8 cellular contexts compared by ENCODE assay signal in the genomic region with DNA sequence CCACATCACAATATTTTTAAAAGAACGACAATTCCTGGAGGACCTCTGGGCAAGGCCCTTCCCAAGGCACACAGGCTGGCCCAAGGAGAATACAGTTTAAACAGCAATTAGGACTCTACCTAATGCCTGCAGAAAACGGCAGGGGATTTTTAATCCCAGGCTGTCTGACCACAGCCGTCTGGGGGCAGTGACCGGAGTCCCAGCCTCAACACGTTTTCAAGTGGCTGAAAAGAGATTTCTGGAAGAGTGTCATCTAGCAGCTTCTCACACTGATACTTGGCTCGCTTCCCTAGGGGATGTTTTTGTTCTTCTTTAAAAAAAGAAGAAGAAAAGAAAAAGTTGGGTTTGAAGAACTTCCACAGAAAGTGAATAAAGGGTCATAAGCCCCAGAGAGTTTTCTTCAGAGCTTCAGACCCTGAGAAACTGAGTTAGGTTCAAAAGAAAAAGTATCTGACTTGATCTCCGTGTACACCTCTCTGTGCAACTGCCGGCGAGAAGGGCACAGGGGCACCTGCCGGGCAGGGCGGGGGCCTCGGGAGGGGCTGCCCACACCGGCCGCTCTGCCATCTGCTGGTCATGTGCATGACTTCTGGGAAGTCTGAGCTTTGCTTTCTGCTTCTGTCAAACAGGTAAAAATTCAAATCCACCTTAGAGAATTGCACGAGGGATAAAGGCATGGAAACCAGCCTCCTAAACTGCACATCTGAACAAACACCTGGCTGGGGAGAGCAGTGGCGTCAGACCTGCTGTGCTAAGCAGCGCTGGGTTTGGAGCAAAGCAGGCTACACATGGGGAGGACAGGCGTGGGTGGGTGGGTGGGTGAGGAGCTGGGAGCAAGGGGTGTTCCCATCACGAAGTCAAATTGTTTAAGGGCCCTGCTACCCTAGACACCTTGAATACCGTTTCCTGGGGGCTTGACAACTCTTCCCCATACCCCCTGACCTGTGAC. TPM values are rescaled to one million over a fixed set of nuclear protein-coding genes. Genes with fewer than 3 reads are reported as not detected.
A peak's percentile ranks its signal among the peaks of the same experiment; 100 is the strongest.
DNase-seq lines count a peak whose midpoint lies in the region; ATAC-seq and TF ChIP-seq lines count a peak whose summit lies in the region.

No MANE protein-coding gene starts in this region.

- H3K27me3 ChIP-seq in effector memory CD4-positive, alpha-beta T cell (replicated peaks; ENCODE audit: control insufficient read depth, insufficient read depth, low read length, poor library complexity, severe bottlenecking), result no peaks in the 10 kb centered on the region

- H3K36me3 Mint-ChIP-seq in activated naive CD4-positive, alpha-beta T cell treated with anti-CD3 and anti-CD28 coated beads, Interleukin-2, amount 10 ng/mL, durations not matched to agents 7 days and 5 days, result peaks cover 2% of the 10 kb centered on the region
- H3K36me3 Mint-ChIP-seq in immature natural killer cell, result peaks cover 0 to under 1% (median 0%) of the 10 kb centered on the region in 3 donors

- H3K9me3 Mint-ChIP-seq in activated naive CD4-positive, alpha-beta T cell treated with anti-CD3 and anti-CD28 coated beads, Interleukin-2, amount 10 ng/mL, durations not matched to agents 7 days and 5 days, result no peaks in the 10 kb centered on the region
- H3K9me3 Mint-ChIP-seq in immature natural killer cell, result no peaks in the 10 kb centered on the region

- no peak for ATAC-seq in stimulated activated naive CD8-positive, alpha-beta T cell treated with anti-CD3 and anti-CD28 coated beads, Interleukin-15, Interleukin-2, amounts not matched to agents 100 U/mL and 50 U/mL, for 24 hours
- no peak for ATAC-seq in GM21529 (IDR thresholded peaks at IDR 0.05; ENCODE audit: unreplicated experiment)

- H3K9me3 ChIP-seq in effector memory CD4-positive, alpha-beta T cell (ENCODE audit: control insufficient read depth, low read length), result no peaks in the 10 kb centered on the region

- DNase-seq in GM12865 (ENCODE audit: low read depth) (peak; percentile 21), NCI-H1417 (lab: John Stamatoyannopoulos, UW) (peak; percentile 55 to 76 (median 63)), immature natural killer cell (peak; percentile 27 to 35 (median 31)), ureter (ENCODE audit: low spot score) (no peak)
- peak; percentile 55 for DNase-seq in activated naive CD4-positive, alpha-beta T cell treated with anti-CD3 and anti-CD28 coated beads, Interleukin-2, amount 10 ng/mL, durations not matched to agents 7 days and 5 days
- DNase-seq in stimulated activated naive CD8-positive, alpha-beta T cell treated with anti-CD3 and anti-CD28 coated beads, Interleukin-15, Interleukin-2, amounts not matched to agents 100 U/mL and 50 U/mL, for 24 hours, result peak; percentile 54
- DNase-seq in effector memory CD4-positive, alpha-beta T cell, result no peak

- no peak overlapping the region for H3K27ac ChIP-seq in effector memory CD4-positive, alpha-beta T cell (ENCODE audit: insufficient read depth, low read length, poor library complexity, severe bottlenecking)

- no peak overlapping the region for H3K4me3 Mint-ChIP-seq in activated naive CD4-positive, alpha-beta T cell treated with anti-CD3 and anti-CD28 coated beads, Interleukin-2, amount 10 ng/mL, durations not matched to agents 7 days and 5 days
- peak overlapping the region in 4 of 5 donors; percentile 56 to 74 (median 64) for H3K4me3 Mint-ChIP-seq in immature natural killer cell

- no peaks in the 10 kb centered on the region for H3K36me3 ChIP-seq in effector memory CD4-positive, alpha-beta T cell (ENCODE audit: control insufficient read depth, insufficient read depth, low read length)

- no peak for TF ChIP-seq CTCF in GM12865 (IDR thresholded peaks at IDR 0.05; ENCODE audit: insufficient read depth, low read depth, low read length, missing control alignments)

- H3K4me3 ChIP-seq in GM12865 (ENCODE audit: low read depth, low read length), result no peak overlapping the region
- no peak overlapping the region for H3K4me3 ChIP-seq in effector memory CD4-positive, alpha-beta T cell (ENCODE audit: insufficient read depth, low read depth, low read length, poor library complexity, severe bottlenecking)

- peaks cover 11% of the 10 kb centered on the region for H3K4me1 Mint-ChIP-seq in activated naive CD4-positive, alpha-beta T cell treated with anti-CD3 and anti-CD28 coated beads, Interleukin-2, amount 10 ng/mL, durations not matched to agents 7 days and 5 days
- H3K4me1 Mint-ChIP-seq in immature natural killer cell, result peaks cover 27 to 30% of the 10 kb centered on the region in 2 donors

- H3K4me1 ChIP-seq in effector memory CD4-positive, alpha-beta T cell (ENCODE audit: control insufficient read depth, insufficient read depth, low read length, poor library complexity, severe bottlenecking), result no peaks in the 10 kb centered on the region

- CTCF ChIA-PET in activated naive CD4-positive, alpha-beta T cell treated with anti-CD3 and anti-CD28 coated beads, Interleukin-2, amount 10 ng/mL, durations not matched to agents 7 days and 5 days (lab: Charles Lee), result interaction anchor here (0.7 to 2.6 kb wide), 7 partner anchors 38 to 346 kb away, joined by 3 to 10 read pairs (median 4); no protein-coding TSS in a partner anchor

- no peaks in the 10 kb centered on the region for H3K27me3 Mint-ChIP-seq in activated naive CD4-positive, alpha-beta T cell treated with anti-CD3 and anti-CD28 coated beads, Interleukin-2, amount 10 ng/mL, durations not matched to agents 7 days and 5 days
- H3K27me3 Mint-ChIP-seq in immature natural killer cell (ENCODE audit: low read depth in 3 of 3), result peaks cover 0 to 3% (median 0%) of the 10 kb centered on the region in 3 donors

- H3K27ac Mint-ChIP-seq in activated naive CD4-positive, alpha-beta T cell treated with anti-CD3 and anti-CD28 coated beads, Interleukin-2, amount 10 ng/mL, durations not matched to agents 7 days and 5 days, result no peak overlapping the region
- H3K27ac Mint-ChIP-seq in immature natural killer cell, result peak overlapping the region; percentile 64 to 89 (median 82)

RNA-seq across cellular contexts. Expression of a gene that starts 33.0 kb away (rescaled TPM):
- polyA plus RNA-seq in immature natural killer cell, result 10 to 100 TPM in 1 of 3 donors, 1 to 10 TPM in 2; 4.1 to 39.0 (median 5.7) TPM
- total RNA-seq in ureter, result 144 TPM

RNA-seq across cellular contexts. Expression of a gene that starts 50.7 kb away (rescaled TPM):
- polyA plus RNA-seq in immature natural killer cell, result not detected
- total RNA-seq in ureter, result not detected

Comparison
In these comparisons a context has a peak if more than half of its experiments do, and no peak if none do; other contexts are left out.
1. DNase-seq: peak in GM12865 (single experiment), NCI-H1417 (3 of 3), activated naive CD4-positive, alpha-beta T cell treated with anti-CD3 and anti-CD28 coated beads, Interleukin-2, amount 10 ng/mL, durations not matched to agents 7 days and 5 days (single experiment), immature natural killer cell (3 of 3) and stimulated activated naive CD8-positive, alpha-beta T cell treated with anti-CD3 and anti-CD28 coated beads, Interleukin-15, Interleukin-2, amounts not matched to agents 100 U/mL and 50 U/mL, for 24 hours (single experiment); none in ureter (single experiment) and effector memory CD4-positive, alpha-beta T cell (0 of 3).